9 cellular contexts compared by ENCODE assay signal in the genomic region with DNA sequence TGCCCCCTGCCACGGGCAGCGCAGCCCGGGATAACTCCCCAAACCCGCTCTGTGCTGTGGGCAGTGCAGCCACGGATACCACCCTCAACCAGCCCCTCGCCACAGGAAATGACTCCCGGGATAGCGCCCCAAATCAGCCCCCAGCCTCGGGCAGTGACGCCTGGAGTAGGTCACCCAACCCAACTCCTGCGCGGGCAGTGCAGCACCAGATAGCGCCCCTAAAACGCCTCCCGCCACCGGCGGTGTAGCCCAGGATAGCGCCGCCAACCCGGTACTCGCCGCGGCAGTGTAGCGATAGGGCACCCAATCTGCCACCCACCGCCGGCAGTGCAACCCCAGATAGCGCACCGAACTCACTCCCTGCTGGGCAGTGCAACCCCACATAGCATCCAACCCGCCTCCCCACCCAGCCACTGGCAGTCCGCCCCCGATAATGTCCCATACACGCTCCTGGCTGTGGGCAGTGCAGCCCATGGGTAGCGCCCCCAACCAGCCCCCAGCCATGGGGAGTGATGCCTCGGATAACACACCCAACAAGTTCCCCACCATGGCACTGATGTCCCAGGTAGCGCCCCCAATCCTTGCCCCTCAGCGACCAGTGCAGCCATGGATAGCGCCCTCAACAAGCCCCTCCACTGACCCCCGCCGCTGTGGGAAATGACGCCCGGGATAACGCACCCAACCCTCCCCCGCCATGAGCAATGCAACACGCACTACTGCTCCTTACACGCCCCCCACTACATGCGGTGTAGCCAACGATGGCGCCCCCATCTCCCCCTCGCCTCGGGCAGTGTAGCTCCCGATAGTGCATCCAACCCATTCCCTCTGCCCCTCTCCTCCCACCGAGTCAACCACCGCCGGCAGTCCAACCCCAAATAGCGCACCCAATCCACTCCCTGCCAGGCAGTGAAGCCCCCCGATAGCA. TPM values are rescaled to one million over a fixed set of nuclear protein-coding genes. Genes with fewer than 3 reads are reported as not detected.
DNase-seq lines count a peak whose midpoint lies in the region; ATAC-seq and TF ChIP-seq lines count a peak whose summit lies in the region.
"Had no signal": no experiment of that assay in that cellular context is flagged by ENCODE, and none has a peak within 500 bp of the region (broad histone marks: within the 10 kb centered on the region; RNA-seq: fewer than 3 reads in every experiment).

No MANE protein-coding gene starts in this region.

- H3K4me3 ChIP-seq in cardiac muscle cell = peak overlapping the region; percentile 34
- peak overlapping the region; percentile 45 for H3K4me3 ChIP-seq in WERI-Rb-1 (ENCODE audit: low read depth, low read length)
- peak overlapping the region; percentile 41 for H3K4me3 ChIP-seq in iPS-11a (ENCODE audit: low read depth, low read length)
- peak overlapping the region; percentile 47 for H3K4me3 ChIP-seq in thoracic aorta
- H3K4me3 ChIP-seq: SJCRH30 had no signal

- intact Hi-C loops in cardiac septum (cut with DNase I) = loop anchor here (5.0 kb wide), 1 partner anchor 226 kb away; no protein-coding TSS in a partner anchor

- TF ChIP-seq CTCF in cardiac muscle cell (IDR thresholded peaks at IDR 0.05; ENCODE audit: low read depth, low read length) (no peak), WERI-Rb-1 (IDR thresholded peaks at IDR 0.05; ENCODE audit: low read depth, low read length) (no peak), thoracic aorta (IDR thresholded peaks at IDR 0.05) (no peak)

- H3K27me3 ChIP-seq in cardiac muscle cell (peaks cover 36% of the 10 kb centered on the region), WERI-Rb-1 (ENCODE audit: insufficient read depth, low read depth, severe bottlenecking) (peaks cover 20% of the 10 kb centered on the region), thoracic aorta (replicated peaks; ENCODE audit: insufficient read depth) (no peaks in the 10 kb centered on the region)
- H3K27me3 ChIP-seq: SJCRH30 had no signal

- ATAC-seq in thoracic aorta (ENCODE audit: insufficient number of reproducible peaks, low FRiP score, low read depth) (no peak), GM18517 (IDR thresholded peaks at IDR 0.05; ENCODE audit: unreplicated experiment) (no peak)
- ATAC-seq in activated CD4-positive, CD25-positive, alpha-beta regulatory T cell treated with anti-CD3 and anti-CD28 coated beads, Interleukin-2, amount 50 U/mL, for 24 hours = no peak

- no peaks in the 10 kb centered on the region for H3K9me3 ChIP-seq in cardiac muscle cell (ENCODE audit: low read depth)
- no peaks in the 10 kb centered on the region for H3K9me3 ChIP-seq in WERI-Rb-1 (ENCODE audit: severe bottlenecking)
- no peaks in the 10 kb centered on the region for H3K9me3 ChIP-seq in thoracic aorta
- H3K9me3 ChIP-seq: SJCRH30 had no signal

- H3K27ac ChIP-seq in cardiac muscle cell (no peak overlapping the region), WERI-Rb-1 (no peak overlapping the region), thoracic aorta (no peak overlapping the region)
- H3K27ac ChIP-seq: SJCRH30 had no signal

- DNase-seq in cardiac muscle cell (ENCODE audit: low read depth in 1 of 2, low spot score in 1 of 2) = no peak
- DNase-seq in cardiac septum (ENCODE audit: low spot score) = no peak
- no peak for DNase-seq in WERI-Rb-1
- no peak for DNase-seq in thoracic aorta (ENCODE audit: low spot score)
- no peak for DNase-seq in NCI-H748 (lab: John Stamatoyannopoulos, UW; ENCODE audit: unreplicated experiment)

- H3K4me1 ChIP-seq in cardiac muscle cell (ENCODE audit: low read depth) (no peaks in the 10 kb centered on the region), thoracic aorta (ENCODE audit: control insufficient read depth in 1 of 2, low read depth in 2 of 2) (no peaks in the 10 kb centered on the region)
- H3K4me1 ChIP-seq: SJCRH30 had no signal

- H3K36me3 ChIP-seq in cardiac muscle cell (no peaks in the 10 kb centered on the region), WERI-Rb-1 (no peaks in the 10 kb centered on the region), thoracic aorta (no peaks in the 10 kb centered on the region)
- H3K36me3 ChIP-seq: SJCRH30 had no signal

RNA-seq across cellular contexts. Expression of a gene that starts 1.4 kb away (rescaled TPM):
- total RNA-seq in cardiac muscle cell (0.25 and 0.51 TPM in 2 replicates), cardiac septum (not detected), thoracic aorta (not detected)
- 0.19 and 0.40 TPM in 2 replicates for polyA plus RNA-seq in cardiac muscle cell
- total RNA-seq: SJCRH30 had no signal

RNA-seq across cellular contexts. Expression of a gene that starts 44.3 kb away (rescaled TPM):
- total RNA-seq in cardiac muscle cell = not detected in 2 replicates
- polyA plus RNA-seq in cardiac muscle cell = not detected in 2 replicates
- not detected for total RNA-seq in cardiac septum
- total RNA-seq in thoracic aorta = not detected
- total RNA-seq: SJCRH30 had no signal

RNA-seq across cellular contexts. Expression of a gene that starts 51.7 kb away (rescaled TPM):
- not detected in 2 replicates for total RNA-seq in cardiac muscle cell
- polyA plus RNA-seq in cardiac muscle cell = not detected in 2 replicates
- 0.19 TPM for total RNA-seq in cardiac septum
- 1 to 10 TPM in 1 of 2 donors, under 1 TPM in 1; 0.49 to 1.2 TPM for total RNA-seq in thoracic aorta
